In the genomic region with DNA sequence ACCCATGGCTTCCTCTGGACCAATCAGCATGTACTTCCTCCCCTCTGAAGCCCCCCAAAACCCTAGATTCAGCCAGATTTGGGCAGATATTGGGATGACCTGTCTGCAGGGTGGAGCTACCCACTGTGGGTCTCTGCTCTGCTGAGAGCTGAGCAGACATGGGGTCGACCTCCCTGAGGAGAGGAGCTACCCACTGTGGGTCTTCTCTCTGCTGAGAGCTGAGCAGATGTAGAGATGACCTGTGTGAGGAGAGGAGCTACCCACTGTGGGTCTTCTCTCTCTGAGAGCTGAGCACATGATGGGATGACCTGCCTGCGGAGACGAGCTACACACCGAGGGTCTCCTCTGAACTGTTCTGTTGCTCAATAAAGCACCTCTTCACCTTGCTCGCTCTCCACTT, we compare ENCODE assay signal across 26 cellular contexts.
DNase-seq lines count a peak whose midpoint lies in the region; ATAC-seq, FAIRE-seq and TF ChIP-seq lines count a peak whose summit lies in the region.
"Had no signal": no experiment of that assay in that cellular context is flagged by ENCODE, and none has a peak within 500 bp of the region (broad histone marks: within the 10 kb centered on the region; RNA-seq: fewer than 3 reads in every experiment).

No MANE protein-coding gene starts in this region.

- no peak overlapping the region for H3K27ac Mint-ChIP-seq in activated T-cell treated with anti-CD3 and anti-CD28 coated beads, Interleukin-2, amount 50 U/mL, for 24 hours
- H3K27ac Mint-ChIP-seq: CD14-positive monocyte; CD4-positive, alpha-beta memory T cell; CD4-positive, CD25-positive, alpha-beta regulatory T cell; CD8-positive, alpha-beta memory T cell had no signal

- H3K4me1 Mint-ChIP-seq in activated T-cell treated with anti-CD3 and anti-CD28 coated beads, Interleukin-2, amount 50 U/mL, for 24 hours (ENCODE audit: low read depth): no peaks in the 10 kb centered on the region
- H3K4me1 Mint-ChIP-seq: CD14-positive monocyte; CD4-positive, alpha-beta memory T cell; CD4-positive, CD25-positive, alpha-beta regulatory T cell; CD8-positive, alpha-beta memory T cell had no signal

- ATAC-seq in aorta (ENCODE audit: low FRiP score): peak; percentile 61
- ATAC-seq: GM12878 had no signal

- H3K9me3 ChIP-seq in neuronal stem cell (replicated peaks in 1 of 2; ENCODE audit: control insufficient read depth in 2 of 2, insufficient read depth in 1 of 2, low read depth in 1 of 2, low read length in 2 of 2) (peaks cover 0 to 6% of the 10 kb centered on the region in 2 donors), aorta (ENCODE audit: control insufficient read depth, low read length) (peaks cover 2% of the 10 kb centered on the region)
- H3K9me3 ChIP-seq: BE2C, BLaER1 had no signal

- no peak overlapping the region for H3K4me2 ChIP-seq in neuronal stem cell (ENCODE audit: insufficient read depth, low read length, poor library complexity, severe bottlenecking)
- H3K4me2 ChIP-seq: BLaER1 had no signal

- H3K36me3 Mint-ChIP-seq in activated T-cell treated with anti-CD3 and anti-CD28 coated beads, Interleukin-2, amount 50 U/mL, for 24 hours (ENCODE audit: low read depth): no peaks in the 10 kb centered on the region
- H3K36me3 Mint-ChIP-seq: CD14-positive monocyte; CD4-positive, alpha-beta memory T cell; CD4-positive, CD25-positive, alpha-beta regulatory T cell; CD8-positive, alpha-beta memory T cell had no signal

- no peak overlapping the region for H3K4me3 Mint-ChIP-seq in activated T-cell treated with anti-CD3 and anti-CD28 coated beads, Interleukin-2, amount 50 U/mL, for 24 hours
- H3K4me3 Mint-ChIP-seq: CD14-positive monocyte; CD4-positive, alpha-beta memory T cell; CD4-positive, CD25-positive, alpha-beta regulatory T cell had no signal

- no CpG with 5 or more reads among the region's 5 CpGs for WGBS in neuronal stem cell (ENCODE audit: extremely low coverage in 2 of 2, insufficient read length in 2 of 2, insufficient replicate concordance in 1 of 2), 2 donors
- 81 to 83% methylated on average over 5 of the region's 5 CpGs for WGBS in aorta, 2 donors

- no peak overlapping the region for H2BK12ac ChIP-seq in neuronal stem cell (ENCODE audit: low read length)

- H3K4ac ChIP-seq in neuronal stem cell (ENCODE audit: low read length): no peak overlapping the region

- H3K18ac ChIP-seq in neuronal stem cell (ENCODE audit: low read length): no peak overlapping the region

- H2BK120ac ChIP-seq in neuronal stem cell (ENCODE audit: low read depth, low read length): no peak overlapping the region

- H4K91ac ChIP-seq in neuronal stem cell (ENCODE audit: low read depth, low read length, poor library complexity): no peak overlapping the region

- H3K4me3 ChIP-seq in bronchial epithelial cell (ENCODE audit: low read depth, low read length): no peak overlapping the region
- H3K4me3 ChIP-seq in neuronal stem cell (ENCODE audit: low read length in 2 of 2): no peak overlapping the region
- H3K4me3 ChIP-seq in aorta (ENCODE audit: low read length in 2 of 2): no peak overlapping the region
- H3K4me3 ChIP-seq: BLaER1, GM12878 had no signal

- no peaks in the 10 kb centered on the region for H3K9me3 Mint-ChIP-seq in activated T-cell treated with anti-CD3 and anti-CD28 coated beads, Interleukin-2, amount 50 U/mL, for 24 hours

- peak; percentile 62 for FAIRE-seq in bronchial epithelial cell (lab: Jason Lieb, UNC)
- FAIRE-seq: A204.1, GM12878, GM12892, GM18507 had no signal

- no peak overlapping the region for H3K9ac ChIP-seq in neuronal stem cell (ENCODE audit: low read depth, low read length, poor library complexity)
- H3K9ac ChIP-seq: BLaER1 had no signal

- H3K36me3 ChIP-seq in bronchial epithelial cell (ENCODE audit: control insufficient read depth, insufficient read depth, low read length) (no peaks in the 10 kb centered on the region), neuronal stem cell (replicated peaks in 1 of 2; ENCODE audit: control insufficient read depth in 2 of 2, insufficient read depth in 2 of 2, low read length in 2 of 2) (no peaks in the 10 kb centered on the region), aorta (ENCODE audit: control insufficient read depth in 1 of 2, insufficient read depth in 2 of 2, low read length in 1 of 2) (no peaks in the 10 kb centered on the region)
- H3K36me3 ChIP-seq: BE2C, BLaER1 had no signal

- H3K27me3 ChIP-seq in bronchial epithelial cell (ENCODE audit: control insufficient read depth, insufficient read depth, low read length) (no peaks in the 10 kb centered on the region), neuronal stem cell (ENCODE audit: control insufficient read depth in 3 of 3, insufficient read depth in 3 of 3, low read depth in 1 of 3, low read length in 3 of 3) (no peaks in the 10 kb centered on the region), aorta (ENCODE audit: control insufficient read depth in 1 of 2, insufficient read depth in 2 of 2, low read length in 1 of 2) (no peaks in the 10 kb centered on the region)
- H3K27me3 ChIP-seq: BE2C, BLaER1 had no signal

- no peaks in the 10 kb centered on the region for H3K79me1 ChIP-seq in neuronal stem cell (ENCODE audit: low read depth, low read length)

- H3K27ac ChIP-seq in neuronal stem cell (replicated peaks; ENCODE audit: low read length): no peak overlapping the region
- H3K27ac ChIP-seq in aorta (ENCODE audit: low read depth in 1 of 2, low read length in 2 of 2): no peak overlapping the region
- H3K27ac ChIP-seq: BLaER1 had no signal

- no peak overlapping the region for H2BK5ac ChIP-seq in neuronal stem cell (ENCODE audit: low read length)

- peaks cover 28% of the 10 kb centered on the region for H3K27me3 Mint-ChIP-seq in activated T-cell treated with anti-CD3 and anti-CD28 coated beads, Interleukin-2, amount 50 U/mL, for 24 hours

- TF ChIP-seq CTCF in bronchial epithelial cell (IDR thresholded peaks at IDR 0.05; ENCODE audit: insufficient read depth, low read length, severe bottlenecking): no peak

- H3K14ac ChIP-seq in neuronal stem cell (ENCODE audit: low read length): no peak overlapping the region

- no peak for DNase-seq in bronchial epithelial cell (ENCODE audit: low read depth)
- DNase-seq in neuronal stem cell (ENCODE audit: low spot score): no peak
- no peak for DNase-seq in aorta
- no peak for DNase-seq in activated T-cell treated with anti-CD3 and anti-CD28 coated beads, Interleukin-2, amount 50 U/mL, for 24 hours
- DNase-seq in stimulated activated CD4-positive, alpha-beta T cell treated with anti-CD3 and anti-CD28 coated beads, Interleukin-2, amount 100 ng/mL, for 48 hours: no peak
- DNase-seq: 8988T; ACHN; BE2C; C1 segment of cervical spinal cord; CD4-positive, CD25-positive, alpha-beta regulatory T cell; CD8-positive, alpha-beta memory T cell; COR-L47; DMS 273 treated with DMSO at 0.1 percent for 48 hours; DMS153; DMS53; DMS79; DND-41; EL; GDM1 had no signal

- H2AK5ac ChIP-seq in neuronal stem cell (ENCODE audit: low read depth, low read length): no peak overlapping the region

- H3K4me1 ChIP-seq in neuronal stem cell (ENCODE audit: control insufficient read depth in 2 of 2, insufficient read depth in 1 of 2, low read depth in 1 of 2, low read length in 2 of 2): peaks cover 0 to 2% of the 10 kb centered on the region in 2 donors
- no peaks in the 10 kb centered on the region for H3K4me1 ChIP-seq in aorta (ENCODE audit: control insufficient read depth in 1 of 2, insufficient read depth in 2 of 2, low read length in 2 of 2)
- H3K4me1 ChIP-seq: BE2C, BLaER1 had no signal

- H2BK15ac ChIP-seq in neuronal stem cell (ENCODE audit: low read length): no peak overlapping the region

- no peak overlapping the region for H3K23ac ChIP-seq in neuronal stem cell (ENCODE audit: low read depth, low read length, poor library complexity)

- intact Hi-C loops in aorta (cut with DNase I): no loop called here

- H2AFZ ChIP-seq in neuronal stem cell (ENCODE audit: low read length): no peak overlapping the region

- peak overlapping the region; percentile 72 for H4K8ac ChIP-seq in neuronal stem cell (ENCODE audit: low read depth, low read length)
